15 cellular contexts compared by ENCODE assay signal in genomic region chr18:55088000-55088401, GRCh38.
A peak's percentile ranks its signal among the peaks of the same experiment; 100 is the strongest.
DNase-seq lines count a peak whose midpoint lies in the region; ATAC-seq, FAIRE-seq and TF ChIP-seq lines count a peak whose summit lies in the region.
"Had no signal": no experiment of that assay in that cellular context is flagged by ENCODE, and none has a peak within 500 bp of the region (broad histone marks: within the 10 kb centered on the region; RNA-seq: fewer than 3 reads in every experiment).

No MANE protein-coding gene starts in this region.

- FAIRE-seq in A549 (lab: Jason Lieb, UNC), result no peak

- TF ChIP-seq RAD21 in A549 (conservative IDR thresholded peaks at IDR 0.05 in 1 of 2, IDR thresholded peaks at IDR 0.05 in 1 of 2), result no peak

- no peaks in the 10 kb centered on the region for H3K36me3 Mint-ChIP-seq in activated B cell treated with CpG ODN at 0.5 μM for 24 hours (ENCODE audit: low read depth)
- H3K36me3 Mint-ChIP-seq in activated naive CD4-positive, alpha-beta T cell treated with anti-CD3 and anti-CD28 coated beads, Interleukin-2, amount 10 ng/mL, durations not matched to agents 7 days and 5 days, result no peaks in the 10 kb centered on the region
- H3K36me3 Mint-ChIP-seq: activated naive CD8-positive, alpha-beta T cell had no signal

- ATAC-seq in A549 (no peak), GM19395 (IDR thresholded peaks at IDR 0.05; ENCODE audit: unreplicated experiment) (peak; percentile 61), HG03280 (IDR thresholded peaks at IDR 0.05; ENCODE audit: unreplicated experiment) (peak; percentile 61), activated B cell treated with CpG ODN at 0.5 μM for 24 hours (ENCODE audit: low read depth) (peak; percentile 53)

- H3K4me3 ChIP-seq in A549, result no peak overlapping the region
- H3K4me3 ChIP-seq: Peyer's patch, uterus had no signal

- H3K4me1 ChIP-seq in A549, result peaks cover 9% of the 10 kb centered on the region; the same call in 1 of the 3 replicates
- H3K4me1 ChIP-seq: parathyroid adenoma, Peyer's patch, uterus had no signal

- H3K9me3 Mint-ChIP-seq in activated B cell treated with CpG ODN at 0.5 μM for 24 hours, result no peaks in the 10 kb centered on the region
- H3K9me3 Mint-ChIP-seq in activated naive CD4-positive, alpha-beta T cell treated with anti-CD3 and anti-CD28 coated beads, Interleukin-2, amount 10 ng/mL, durations not matched to agents 7 days and 5 days, result no peaks in the 10 kb centered on the region

- TF ChIP-seq POLR2A in A549 (IDR thresholded peaks at IDR 0.05; ENCODE audit: low read length), result no peak

- peak overlapping the region; percentile 10; the same call in 1 of the 3 replicates for H3K4me2 ChIP-seq in A549
- H3K4me2 ChIP-seq: KMS-11 had no signal

- CTCF ChIA-PET in A549 (lab: Yijun Ruan, JAX), result no interaction called here
- CTCF ChIA-PET in activated B cell treated with CpG ODN at 0.5 μM for 24 hours (lab: Charles Lee), result no interaction called here
- CTCF ChIA-PET in activated naive CD4-positive, alpha-beta T cell treated with anti-CD3 and anti-CD28 coated beads, Interleukin-2, amount 10 ng/mL, durations not matched to agents 7 days and 5 days (lab: Charles Lee), result no interaction called here

- H3K27me3 Mint-ChIP-seq in activated B cell treated with CpG ODN at 0.5 μM for 24 hours, result no peaks in the 10 kb centered on the region
- no peaks in the 10 kb centered on the region for H3K27me3 Mint-ChIP-seq in activated naive CD4-positive, alpha-beta T cell treated with anti-CD3 and anti-CD28 coated beads, Interleukin-2, amount 10 ng/mL, durations not matched to agents 7 days and 5 days

- DNase-seq in A549 (ENCODE audit: low read depth in 1 of 2, low spot score in 1 of 2), result peak in 1 of 2 experiments; percentile 30
- DNase-seq in activated B cell treated with CpG ODN at 0.5 μM for 24 hours, result no peak
- DNase-seq in activated T-cell treated with anti-CD3 and anti-CD28 coated beads, Interleukin-2, amount 50 U/mL, for 1 hour, result no peak
- no peak for DNase-seq in DMS153 treated with DMSO at 0.1 percent for 48 hours (lab: John Stamatoyannopoulos, UW; ENCODE audit: unreplicated experiment)
- no peak for DNase-seq in NCI-H1105 treated with DMSO at 0.1 percent for 48 hours (lab: John Stamatoyannopoulos, UW)
- DNase-seq in activated naive CD4-positive, alpha-beta T cell treated with anti-CD3 and anti-CD28 coated beads, Interleukin-2, amount 10 ng/mL, durations not matched to agents 7 days and 5 days, result no peak
- DNase-seq: Peyer's patch; stimulated activated CD4-positive, alpha-beta T cell treated with anti-CD3 and anti-CD28 coated beads, Interleukin-15, amount 100 ng/mL, for 24 hours; uterus had no signal

- TF ChIP-seq EP300 in A549 (IDR thresholded peaks at IDR 0.05), result no peak

- H3K4me3 Mint-ChIP-seq in activated B cell treated with CpG ODN at 0.5 μM for 24 hours, result peak overlapping the region; percentile 9
- H3K4me3 Mint-ChIP-seq in activated naive CD4-positive, alpha-beta T cell treated with anti-CD3 and anti-CD28 coated beads, Interleukin-2, amount 10 ng/mL, durations not matched to agents 7 days and 5 days, result no peak overlapping the region
- H3K4me3 Mint-ChIP-seq: activated naive CD8-positive, alpha-beta T cell had no signal

- H3K4me1 Mint-ChIP-seq in activated B cell treated with CpG ODN at 0.5 μM for 24 hours, result peaks cover 47% of the 10 kb centered on the region
- H3K4me1 Mint-ChIP-seq in activated naive CD4-positive, alpha-beta T cell treated with anti-CD3 and anti-CD28 coated beads, Interleukin-2, amount 10 ng/mL, durations not matched to agents 7 days and 5 days, result no peaks in the 10 kb centered on the region

- intact Hi-C loops in activated B cell treated with CpG ODN at 0.5 μM for 24 hours (cut with micrococcal nuclease), result no loop called here

- 8% methylated on average over 2 of the region's 2 CpGs for WGBS in A549 (ENCODE audit: missing lambda C conversion rate)

- POLR2A ChIA-PET in A549 (lab: Yijun Ruan, JAX) (no interaction called here), activated B cell treated with CpG ODN at 0.5 μM for 24 hours (lab: Charles Lee) (no interaction called here)

- H3K9me3 ChIP-seq in A549, result no peaks in the 10 kb centered on the region
- H3K9me3 ChIP-seq: Peyer's patch, uterus had no signal

- TF ChIP-seq CTCF in A549 (IDR thresholded peaks at IDR 0.05), result no peak
- no peak for TF ChIP-seq CTCF in activated B cell treated with CpG ODN at 0.5 μM for 24 hours (IDR thresholded peaks at IDR 0.05)

- H3K27ac Mint-ChIP-seq in activated B cell treated with CpG ODN at 0.5 μM for 24 hours, result peak overlapping the region; percentile 38
- no peak overlapping the region for H3K27ac Mint-ChIP-seq in activated naive CD4-positive, alpha-beta T cell treated with anti-CD3 and anti-CD28 coated beads, Interleukin-2, amount 10 ng/mL, durations not matched to agents 7 days and 5 days
- H3K27ac Mint-ChIP-seq: activated naive CD8-positive, alpha-beta T cell had no signal

- H3K27ac ChIP-seq in A549, result no peak overlapping the region
- H3K27ac ChIP-seq: epithelial cell of prostate, KMS-11, parathyroid adenoma, uterus had no signal

TF ChIP-seq in A549, 52 proteins besides CTCF, POLR2A, EP300 and RAD21:
- TF ChIP-seq MAX (IDR thresholded peaks at IDR 0.05) (no peak), POLR2AphosphoS2 (conservative IDR thresholded peaks at IDR 0.05; ENCODE audit: low read length) (no peak), REST (IDR thresholded peaks at IDR 0.05) (no peak), TP53 (CRISPR knock-in tag; IDR thresholded peaks at IDR 0.05) (no peak), HOXB13 (CRISPR knock-in tag; IDR thresholded peaks at IDR 0.05; ENCODE audit: low read depth) (no peak), JUNB (IDR thresholded peaks at IDR 0.05) (no peak), ELK1 (IDR thresholded peaks at IDR 0.05; ENCODE audit: low read depth, low read length) (no peak), FOSL2 (IDR thresholded peaks at IDR 0.05) (no peak), FOSL2 (CRISPR knock-in tag; IDR thresholded peaks at IDR 0.05) (0 out of 2 replicates have a peak, but pooled peaks have one; percentile 13), ATOH8 (CRISPR knock-in tag; IDR thresholded peaks at IDR 0.05; ENCODE audit: low read depth) (no peak), CEBPB (IDR thresholded peaks at IDR 0.05) (peak; percentile 25 to 42; a peak in 1 of 4 replicates), CBX2 (IDR thresholded peaks at IDR 0.05; ENCODE audit: borderline replicate concordance, low read depth) (no peak), CHD2 (IDR thresholded peaks at IDR 0.05; ENCODE audit: low read length, partially characterized antibody) (no peak), FOSB (CRISPR knock-in tag; IDR thresholded peaks at IDR 0.05) (no peak), ZSCAN20 (CRISPR knock-in tag; IDR thresholded peaks at IDR 0.05) (no peak), NFE2L2 (conservative IDR thresholded peaks at IDR 0.05; ENCODE audit: low read length) (no peak)
TF ChIP-seq in A549: peak in this region for 2.

Comparison
In these comparisons a context has a peak if more than half of its experiments do, and no peak if none do; other contexts are left out.
1. ATAC-seq: peak in GM19395 (single experiment), HG03280 (single experiment) and activated B cell treated with CpG ODN at 0.5 μM for 24 hours (single experiment); none in A549 (0 of 2).